Comparison of ENCODE assay signal across 26 cellular contexts in genomic region chr5:149708981-149709594, GRCh38. TPM values are rescaled to one million over a fixed set of nuclear protein-coding genes. Genes with fewer than 3 reads are reported as not detected.
DNase-seq lines count a peak whose midpoint lies in the region; ATAC-seq, FAIRE-seq and TF ChIP-seq lines count a peak whose summit lies in the region.
"Had no signal": no experiment of that assay in that cellular context is flagged by ENCODE, and none has a peak within 500 bp of the region (broad histone marks: within the 10 kb centered on the region; RNA-seq: fewer than 3 reads in every experiment).

No MANE protein-coding gene starts in this region.

- no peak overlapping the region for H4K8ac ChIP-seq in trophoblast cell (ENCODE audit: low read depth, low read length)

- H3K9me3 ChIP-seq in right atrium auricular region (no peaks in the 10 kb centered on the region), heart right ventricle (no peaks in the 10 kb centered on the region), GM12878 (replicated peaks; ENCODE audit: control insufficient read depth, insufficient read depth, low read length) (no peaks in the 10 kb centered on the region), endodermal cell (ENCODE audit: control insufficient read depth, low read length) (no peaks in the 10 kb centered on the region), trophoblast cell (ENCODE audit: insufficient read depth, low read depth, low read length) (no peaks in the 10 kb centered on the region)
- H3K9me3 ChIP-seq: BE2C, BLaER1 had no signal

- TF ChIP-seq RAD21 in GM12878 (IDR thresholded peaks at IDR 0.05; ENCODE audit: insufficient read depth, low read depth, low read length): no peak

- H3K36me3 ChIP-seq in right atrium auricular region: no peaks in the 10 kb centered on the region
- no peaks in the 10 kb centered on the region for H3K36me3 ChIP-seq in heart right ventricle
- H3K36me3 ChIP-seq in GM12878 (ENCODE audit: control insufficient read depth in 2 of 2, insufficient read depth in 2 of 2, low read length in 1 of 2): no peaks in the 10 kb centered on the region
- no peaks in the 10 kb centered on the region for H3K36me3 ChIP-seq in endodermal cell (ENCODE audit: control insufficient read depth, insufficient read depth, low read length)
- no peaks in the 10 kb centered on the region for H3K36me3 ChIP-seq in trophoblast cell (ENCODE audit: control insufficient read depth in 1 of 2, insufficient read depth in 2 of 2, low read length in 2 of 2)
- H3K36me3 ChIP-seq: BE2C, BLaER1 had no signal

- in situ Hi-C loops in GM12878 (cut with MboI): no loop called here

- H3K23ac ChIP-seq in trophoblast cell (ENCODE audit: low read length): no peak overlapping the region

- WGBS in heart right ventricle, 2 donors: 80 to 90% methylated on average over 1 of the region's 1 CpG
- 0% methylated on average over 1 of the region's 1 CpG for WGBS in GM12878 (ENCODE audit: insufficient coverage, insufficient replicate concordance, low lambda C conversion rate, missing lambda C conversion rate)
- 55% methylated on average over 1 of the region's 1 CpG; no CpG with 5 or more reads in 1 of the 2 experiments for WGBS in endodermal cell (ENCODE audit: insufficient coverage in 1 of 2, insufficient read length in 1 of 2), 2 experiments
- WGBS in trophoblast cell (ENCODE audit: extremely low coverage, insufficient coverage, insufficient read length): no CpG with 5 or more reads among the region's 1 CpG

- FAIRE-seq in GM12878 (lab: Jason Lieb, UNC): no peak
- FAIRE-seq: G401.6, GM12892, GM18507 had no signal

- H2AFZ ChIP-seq in GM12878 (ENCODE audit: control insufficient read depth, low read depth, low read length): no peak overlapping the region
- no peak overlapping the region for H2AFZ ChIP-seq in trophoblast cell (ENCODE audit: insufficient read depth, low read length, poor library complexity)

- TF ChIP-seq CTCF in right atrium auricular region (IDR thresholded peaks at IDR 0.05) (no peak), heart right ventricle (IDR thresholded peaks at IDR 0.05) (no peak), GM12878 (IDR thresholded peaks at IDR 0.05 in 2 of 3, conservative IDR thresholded peaks at IDR 0.05 in 1 of 3; ENCODE audit: control insufficient read depth in 2 of 3, extremely low read depth in 1 of 3, insufficient read depth in 1 of 3, low read depth in 3 of 3, low read length in 3 of 3) (no peak), endodermal cell (conservative IDR thresholded peaks at IDR 0.05) (peak; percentile 46)

- peak; percentile 13 for DNase-seq in right atrium auricular region (ENCODE audit: low spot score)
- DNase-seq in heart right ventricle: no peak
- no peak for DNase-seq in GM12878 (ENCODE audit: low read depth, low spot score)
- peak; percentile 60 for DNase-seq in endodermal cell
- peak; percentile 25 to 58 for DNase-seq in trophoblast cell
- DNase-seq in stimulated activated CD4-positive, alpha-beta T cell treated with anti-CD3 and anti-CD28 coated beads, Interleukin-2, amount 100 ng/mL, for 48 hours: no peak
- no peak for DNase-seq in NCI-H146 (lab: John Stamatoyannopoulos, UW)
- no peak for DNase-seq in DMS79 (lab: John Stamatoyannopoulos, UW)
- DNase-seq: ACHN; BE2C; C1 segment of cervical spinal cord; CD4-positive, alpha-beta memory T cell; CD4-positive, CD25-positive, alpha-beta regulatory T cell; CD8-positive, alpha-beta memory T cell; COR-L47; DMS 273 treated with DMSO at 0.1 percent for 48 hours; DMS153; DMS53; DMS79 treated with DMSO at 0.1 percent for 48 hours; GF-D8 had no signal

- H2BK12ac ChIP-seq in trophoblast cell (ENCODE audit: low read length): no peak overlapping the region

- H3K4me1 ChIP-seq in right atrium auricular region: no peaks in the 10 kb centered on the region
- H3K4me1 ChIP-seq in heart right ventricle: peaks cover 0 to 5% (median 0%) of the 10 kb centered on the region in 9 donors
- H3K4me1 ChIP-seq in GM12878 (ENCODE audit: control insufficient read depth, insufficient read depth, low read length): no peaks in the 10 kb centered on the region
- H3K4me1 ChIP-seq in endodermal cell (ENCODE audit: control insufficient read depth, insufficient read depth, low read length): peaks cover 2% of the 10 kb centered on the region
- H3K4me1 ChIP-seq in trophoblast cell (ENCODE audit: control insufficient read depth in 1 of 2, insufficient read depth in 2 of 2, low read length in 2 of 2): no peaks in the 10 kb centered on the region
- H3K4me1 ChIP-seq: BLaER1 had no signal

- RAD21 ChIA-PET in GM12878 (lab: Charles Lee; ENCODE audit: unreplicated experiment): no interaction called here

- BruUV-seq in GM12878 (replicated peaks; lab: Mats Ljungman, UMichigan): no TSS peak

- SMC1A ChIA-PET in GM12878 (lab: Charles Lee; ENCODE audit: uncharacterized antibody, unreplicated experiment): interaction anchor here (1.0 kb wide), 1 partner anchor 118 kb away, joined by 3 read pairs; no protein-coding TSS in a partner anchor

- H4K91ac ChIP-seq in trophoblast cell (ENCODE audit: low read depth, low read length): no peak overlapping the region

- no peak overlapping the region for H3K4me2 ChIP-seq in GM12878 (ENCODE audit: control insufficient read depth, insufficient read depth)
- H3K4me2 ChIP-seq in trophoblast cell (ENCODE audit: low read length): no peak overlapping the region
- H3K4me2 ChIP-seq: BLaER1 had no signal

- no peak overlapping the region for H2BK120ac ChIP-seq in trophoblast cell (ENCODE audit: insufficient read depth, low read length, poor library complexity)

- H3K4me1 Mint-ChIP-seq in endodermal cell: peaks cover 37% of the 10 kb centered on the region
- H3K4me1 Mint-ChIP-seq: CD14-positive monocyte; CD4-positive, alpha-beta memory T cell; CD4-positive, CD25-positive, alpha-beta regulatory T cell; CD8-positive, alpha-beta memory T cell had no signal

- TF ChIP-seq POLR2A in GM12878 (IDR thresholded peaks at IDR 0.05; ENCODE audit: low read depth, low read length): no peak

- CTCF ChIA-PET in GM12878 (lab: Yijun Ruan, JAX): no interaction called here

- H3K36me3 Mint-ChIP-seq in endodermal cell (ENCODE audit: low read depth): no peaks in the 10 kb centered on the region
- H3K36me3 Mint-ChIP-seq: CD14-positive monocyte; CD4-positive, alpha-beta memory T cell; CD4-positive, CD25-positive, alpha-beta regulatory T cell; CD8-positive, alpha-beta memory T cell had no signal

- no peak overlapping the region for H4K12ac ChIP-seq in trophoblast cell (ENCODE audit: low read depth, low read length)

- H2AK5ac ChIP-seq in trophoblast cell (ENCODE audit: low read length): no peak overlapping the region

- ATAC-seq in heart right ventricle (no peak), GM12878 (peak; percentile 33)

- no peak overlapping the region for H3K27ac ChIP-seq in right atrium auricular region
- no peak overlapping the region for H3K27ac ChIP-seq in heart right ventricle
- no peak overlapping the region for H3K27ac ChIP-seq in GM12878 (ENCODE audit: control insufficient read depth, insufficient read depth)
- H3K27ac ChIP-seq in endodermal cell (ENCODE audit: low read depth, low read length): no peak overlapping the region
- no peak overlapping the region for H3K27ac ChIP-seq in trophoblast cell (ENCODE audit: low read depth, low read length)
- H3K27ac ChIP-seq: 22Rv1, BLaER1 had no signal

- H3K79me1 ChIP-seq in trophoblast cell (ENCODE audit: low read length): no peaks in the 10 kb centered on the region

- no peaks in the 10 kb centered on the region for H3K9me3 Mint-ChIP-seq in endodermal cell
- H3K9me3 Mint-ChIP-seq: CD14-positive monocyte; CD4-positive, alpha-beta memory T cell; CD8-positive, alpha-beta memory T cell had no signal

- H3K27me3 ChIP-seq in right atrium auricular region: no peaks in the 10 kb centered on the region
- no peaks in the 10 kb centered on the region for H3K27me3 ChIP-seq in heart right ventricle
- peaks cover 0 to 3% of the 10 kb centered on the region in 2 experiments; a peak in 1 of 4 replicates for H3K27me3 ChIP-seq in GM12878 (replicated peaks in 1 of 2; ENCODE audit: control insufficient read depth in 2 of 2, insufficient read depth in 2 of 2, low read length in 1 of 2)
- peaks cover 7% of the 10 kb centered on the region for H3K27me3 ChIP-seq in endodermal cell (ENCODE audit: control insufficient read depth, insufficient read depth, low read length, poor library complexity, severe bottlenecking)
- no peaks in the 10 kb centered on the region for H3K27me3 ChIP-seq in trophoblast cell (ENCODE audit: insufficient read depth, low read length)
- H3K27me3 ChIP-seq: BE2C, BLaER1 had no signal

- TF ChIP-seq EP300 in GM12878 (IDR thresholded peaks at IDR 0.05; ENCODE audit: borderline replicate concordance in 1 of 2, control insufficient read depth in 1 of 2, low read depth in 2 of 2, low read length in 2 of 2): no peak

- no peak overlapping the region for H3K4me3 Mint-ChIP-seq in endodermal cell
- H3K4me3 Mint-ChIP-seq: CD14-positive monocyte; CD4-positive, alpha-beta memory T cell; CD4-positive, CD25-positive, alpha-beta regulatory T cell; CD8-positive, alpha-beta memory T cell had no signal

- H3K4me3 ChIP-seq in right atrium auricular region (no peak overlapping the region), heart right ventricle (no peak overlapping the region), GM12878 (no peak overlapping the region), endodermal cell (ENCODE audit: low read length) (peak overlapping the region; percentile 33), trophoblast cell (ENCODE audit: low read depth, low read length) (no peak overlapping the region)
- H3K4me3 ChIP-seq: BLaER1 had no signal

- no peaks in the 10 kb centered on the region for H4K20me1 ChIP-seq in GM12878 (ENCODE audit: control insufficient read depth, insufficient read depth)
- H4K20me1 ChIP-seq: BLaER1 had no signal

- intact Hi-C loops in heart right ventricle (cut with DNase I) (no loop called here), GM12878 (cut with micrococcal nuclease; ENCODE audit: unreplicated experiment) (no loop called here)

- H3K14ac ChIP-seq in trophoblast cell (ENCODE audit: low read length): no peak overlapping the region

- H3K18ac ChIP-seq in trophoblast cell (ENCODE audit: low read length): no peak overlapping the region

- no peaks in the 10 kb centered on the region for H3K79me2 ChIP-seq in GM12878 (ENCODE audit: control insufficient read depth, insufficient read depth, low read length)
- no peaks in the 10 kb centered on the region for H3K79me2 ChIP-seq in trophoblast cell (ENCODE audit: control insufficient read depth, insufficient read depth, low read length, poor library complexity)

- H3K27ac Mint-ChIP-seq in endodermal cell: no peak overlapping the region
- H3K27ac Mint-ChIP-seq: CD14-positive monocyte; CD4-positive, alpha-beta memory T cell; CD4-positive, CD25-positive, alpha-beta regulatory T cell; CD8-positive, alpha-beta memory T cell had no signal

- H3K27me3 Mint-ChIP-seq in endodermal cell (ENCODE audit: insufficient read depth): peaks cover 24% of the 10 kb centered on the region

- H3K4ac ChIP-seq in trophoblast cell (ENCODE audit: low read depth, low read length): no peak overlapping the region

- no peak overlapping the region for H3K9ac ChIP-seq in GM12878 (ENCODE audit: control insufficient read depth, insufficient read depth, low read length)
- no peak overlapping the region for H3K9ac ChIP-seq in endodermal cell (ENCODE audit: extremely low read depth, low read length, poor library complexity, severe bottlenecking)
- H3K9ac ChIP-seq in trophoblast cell (ENCODE audit: low read length): no peak overlapping the region
- H3K9ac ChIP-seq: BLaER1 had no signal

- POLR2A ChIA-PET in GM12878 (lab: Charles Lee): interaction anchor here (2.0 kb wide), 1 partner anchor 13 kb away, joined by 4 read pairs; no protein-coding TSS in a partner anchor

- H2BK5ac ChIP-seq in trophoblast cell (ENCODE audit: low read depth, low read length, poor library complexity): no peak overlapping the region

RNA-seq across cellular contexts. Expression of gene PPARGC1B, which starts 21.0 kb away (rescaled TPM):
- total RNA-seq in right atrium auricular region (10 to 100 TPM; 10.1 to 11.4 TPM), heart right ventricle (10 to 100 TPM; 21.5 to 36.6 (median 28.9) TPM), GM12878 (2014; rRNA removed) (5.3 and 6.4 TPM in 2 replicates), GM12878 (2014; rRNA removed; fragmentation: Illumina TruSeq; extraction: Trizol) (5.8 and 6.1 TPM in 2 replicates), GM12878 (2021) (18.1 and 20.5 TPM in 2 replicates), endodermal cell (1 to 10 TPM; 1.1 to 2.7 TPM)
- polyA plus RNA-seq in heart right ventricle (10 to 100 TPM in 1 of 2 donors, 1 to 10 TPM in 1; 1.6 to 15.4 TPM), GM12878 (2011; rRNA removed) (3.0 and 4.7 TPM in 2 replicates), GM12878 (2014; fragmentation: Illumina TruSeq; extraction: Trizol) (7.8 and 8.6 TPM in 2 replicates), GM12878 (2014; fragmentation: Nextera tagmentation; extraction: Ambion mirVana) (1 to 10 TPM; 1.8 to 2.5 TPM), GM12878 (2014; rRNA removed) (7.3 and 7.5 TPM in 2 replicates), GM12878 (2016; fragmentation: Nextera tagmentation; extraction: Ambion mirVana) (10 to 100 TPM; 10.4 to 10.7 TPM)
- 55.8 and 60.6 TPM in 2 replicates for total RNA-seq in GM12878 (2013; cell fraction: nucleolus; rRNA removed)
- 2.5 TPM for polyA plus RNA-seq in GM12878 (2011; ENCODE audit: low read depth)
- 3.2 and 4.0 TPM in 2 replicates for polyA plus RNA-seq in GM12878 (2011; cell fraction: cytosol; rRNA removed)
- polyA plus RNA-seq in GM12878 (2011; cell fraction: nucleus; rRNA removed): 24.1 and 34.3 TPM in 2 replicates
- polyA plus RNA-seq in GM12878 (2012): 3.1 and 3.8 TPM in 2 replicates
- polyA minus RNA-seq in GM12878 (2011; rRNA and poly(A)+ RNA removed): 9.2 and 10.7 TPM in 2 replicates
- 5.5 and 6.4 TPM in 2 replicates for polyA minus RNA-seq in GM12878 (2011; cell fraction: cytosol; rRNA and poly(A)+ RNA removed)
- 11.2 and 19.8 TPM in 2 replicates for polyA minus RNA-seq in GM12878 (2011; cell fraction: nucleus; rRNA and poly(A)+ RNA removed)
- polyA plus RNA-seq in endodermal cell (2013, experiment 1 of 2): 0.71 TPM
- polyA plus RNA-seq in endodermal cell (2013, experiment 2 of 2): 0.50 TPM
- polyA plus RNA-seq in trophoblast cell (2013): 1.1 and 1.2 TPM in 2 replicates

Comparison
In these comparisons a context has a peak if more than half of its experiments do, and no peak if none do; other contexts are left out.
1. DNase-seq: peak in right atrium auricular region (single experiment), endodermal cell (single experiment) and trophoblast cell (2 of 2); none in heart right ventricle (0 of 2), GM12878 (single experiment), stimulated activated CD4-positive, alpha-beta T cell treated with anti-CD3 and anti-CD28 coated beads, Interleukin-2, amount 100 ng/mL, for 48 hours (0 of 2), NCI-H146 (single experiment) and DMS79 (single experiment).